In genomic region chr12:42921741-42922511, GRCh38 we compare ENCODE assay signal across 14 cellular contexts.
DNase-seq lines count a peak whose midpoint lies in the region; ATAC-seq, FAIRE-seq and TF ChIP-seq lines count a peak whose summit lies in the region.
"Had no signal": no experiment of that assay in that cellular context is flagged by ENCODE, and none has a peak within 500 bp of the region (broad histone marks: within the 10 kb centered on the region; RNA-seq: fewer than 3 reads in every experiment).

No MANE protein-coding gene starts in this region.

- no peaks in the 10 kb centered on the region for H3K36me3 ChIP-seq in effector memory CD4-positive, alpha-beta T cell (ENCODE audit: control insufficient read depth, insufficient read depth, low read length)
- no peaks in the 10 kb centered on the region for H3K36me3 ChIP-seq in H7 (replicated peaks; ENCODE audit: control insufficient read depth, insufficient read depth, low read length)

- no peak; a peak in 1 of 6 replicates for ATAC-seq in A549
- no peak for ATAC-seq in HG03095 (IDR thresholded peaks at IDR 0.05; ENCODE audit: unreplicated experiment)
- ATAC-seq: activated T-helper 17 cell treated with anti-CD3 and anti-CD28 coated beads, Interleukin-2, amount 50 U/mL, for 72 hours; T-helper 17 cell had no signal

- no peak overlapping the region for H3K27ac ChIP-seq in A549
- H3K27ac ChIP-seq in effector memory CD4-positive, alpha-beta T cell (ENCODE audit: insufficient read depth, low read length, poor library complexity, severe bottlenecking): no peak overlapping the region

- TF ChIP-seq RAD21 in A549 (conservative IDR thresholded peaks at IDR 0.05 in 1 of 2, IDR thresholded peaks at IDR 0.05 in 1 of 2): no peak

- H3K9me3 ChIP-seq in A549: no peaks in the 10 kb centered on the region
- H3K9me3 ChIP-seq in effector memory CD4-positive, alpha-beta T cell (ENCODE audit: control insufficient read depth, low read length): no peaks in the 10 kb centered on the region

- no peak for TF ChIP-seq EP300 in A549 (IDR thresholded peaks at IDR 0.05)

- CTCF ChIA-PET in A549 (lab: Yijun Ruan, JAX): no interaction called here

- no peak overlapping the region for H3K4me2 ChIP-seq in A549

- 53% methylated on average over 7 of the region's 7 CpGs for WGBS in A549 (ENCODE audit: missing lambda C conversion rate)

- POLR2A ChIA-PET in A549 (lab: Yijun Ruan, JAX): no interaction called here

- DNase-seq in A549 (ENCODE audit: low read depth in 1 of 2, low spot score in 1 of 2) (peak in 1 of 2 experiments; percentile 18), HT-29 (ENCODE audit: low spot score) (peak; percentile 73), astrocyte of the spinal cord (ENCODE audit: low read depth, low spot score) (peak; percentile 18), medulla oblongata (ENCODE audit: extremely low spot score) (peak; percentile 48), H7 (no peak), GM19238 (ENCODE audit: insufficient read length, low spot score) (no peak)
- DNase-seq in effector memory CD4-positive, alpha-beta T cell: no peak
- DNase-seq: activated CD4-positive, alpha-beta T cell treated with anti-CD3 and anti-CD28 coated beads, Interleukin-2, amount 10 ng/mL, durations not matched to agents 7 days and 5 days; MM.1S; NCI-H2227 treated with DMSO at 0.1 percent for 48 hours; T-helper 17 cell had no signal

- no peak for FAIRE-seq in A549 (lab: Jason Lieb, UNC)

- no peak overlapping the region for H3K4me3 ChIP-seq in A549
- no peak overlapping the region for H3K4me3 ChIP-seq in astrocyte of the spinal cord (ENCODE audit: low read depth, low read length)
- H3K4me3 ChIP-seq in effector memory CD4-positive, alpha-beta T cell (ENCODE audit: insufficient read depth, low read depth, low read length, poor library complexity, severe bottlenecking): no peak overlapping the region
- no peak overlapping the region for H3K4me3 ChIP-seq in H7 (ENCODE audit: insufficient read depth, low read depth, low read length)
- H3K4me3 ChIP-seq: lung had no signal

- no peak for TF ChIP-seq POLR2A in A549 (IDR thresholded peaks at IDR 0.05; ENCODE audit: low read length)

- no peaks in the 10 kb centered on the region for H3K27me3 ChIP-seq in effector memory CD4-positive, alpha-beta T cell (replicated peaks; ENCODE audit: control insufficient read depth, insufficient read depth, low read length, poor library complexity, severe bottlenecking)
- no peaks in the 10 kb centered on the region for H3K27me3 ChIP-seq in H7 (ENCODE audit: control insufficient read depth, insufficient read depth, low read length)

- no peaks in the 10 kb centered on the region; the same call in 2 of the 3 replicates for H3K4me1 ChIP-seq in A549
- no peaks in the 10 kb centered on the region for H3K4me1 ChIP-seq in effector memory CD4-positive, alpha-beta T cell (ENCODE audit: control insufficient read depth, insufficient read depth, low read length, poor library complexity, severe bottlenecking)

- in situ Hi-C loops in astrocyte of the spinal cord (cut with HindIII; ENCODE audit: low sequenced_read_pairs): no loop called here

- TF ChIP-seq CTCF in A549 (IDR thresholded peaks at IDR 0.05) (no peak), astrocyte of the spinal cord (IDR thresholded peaks at IDR 0.05; ENCODE audit: low read depth, low read length) (no peak)

TF ChIP-seq in A549, 52 proteins besides CTCF, POLR2A, EP300 and RAD21:
- TF ChIP-seq HOXB13 (CRISPR knock-in tag; IDR thresholded peaks at IDR 0.05; ENCODE audit: low read depth): no peak
- peak in 1 of 2 experiments; percentile 43; a peak in 1 of 4 replicates for TF ChIP-seq CEBPB (IDR thresholded peaks at IDR 0.05)
- no peak for TF ChIP-seq ZSCAN20 (CRISPR knock-in tag; IDR thresholded peaks at IDR 0.05)
- peak; percentile 55; the same call in 1 of the 2 replicates for TF ChIP-seq GATA3 (IDR thresholded peaks at IDR 0.05; ENCODE audit: borderline replicate concordance)
- no peak for TF ChIP-seq HMGXB4 (CRISPR knock-in tag; IDR thresholded peaks at IDR 0.05; ENCODE audit: borderline replicate concordance)
- no peak for TF ChIP-seq EHMT2 (IDR thresholded peaks at IDR 0.05; ENCODE audit: low read depth)
- no peak for TF ChIP-seq HES2 (IDR thresholded peaks at IDR 0.05)
- TF ChIP-seq BHLHE40 (IDR thresholded peaks at IDR 0.05; ENCODE audit: low read depth, low read length): no peak
- TF ChIP-seq FOSL2 (IDR thresholded peaks at IDR 0.05): no peak
- no peak for TF ChIP-seq FOSL2 (CRISPR knock-in tag; IDR thresholded peaks at IDR 0.05)
- no peak for TF ChIP-seq ATOH8 (CRISPR knock-in tag; IDR thresholded peaks at IDR 0.05; ENCODE audit: low read depth)
- TF ChIP-seq CHD4 (IDR thresholded peaks at IDR 0.05; ENCODE audit: borderline replicate concordance): no peak
- TF ChIP-seq ELK1 (IDR thresholded peaks at IDR 0.05; ENCODE audit: low read depth, low read length): no peak
- no peak for TF ChIP-seq E2F6 (IDR thresholded peaks at IDR 0.05; ENCODE audit: borderline replicate concordance, low read depth)
- TF ChIP-seq NPAS2 (CRISPR knock-in tag; IDR thresholded peaks at IDR 0.05; ENCODE audit: borderline replicate concordance): no peak
- no peak for TF ChIP-seq KDM1A (IDR thresholded peaks at IDR 0.05; ENCODE audit: low read depth)
- no peak for TF ChIP-seq POLR2AphosphoS2 (conservative IDR thresholded peaks at IDR 0.05; ENCODE audit: low read length)
- no peak for TF ChIP-seq RFX5 (IDR thresholded peaks at IDR 0.05)

Comparison
In these comparisons a context has a peak if more than half of its experiments do, and no peak if none do; other contexts are left out.
1. DNase-seq: peak in HT-29 (single experiment), astrocyte of the spinal cord (single experiment) and medulla oblongata (single experiment); none in effector memory CD4-positive, alpha-beta T cell (0 of 3), H7 (single experiment) and GM19238 (single experiment).